ENCODE assay signal across 2 cellular contexts in genomic region chr12:62631531-62632520, GRCh38.
A peak's percentile ranks its signal among the peaks of the same experiment; 100 is the strongest.
TF ChIP-seq lines count a peak whose summit lies in the region.

No MANE protein-coding gene starts in this region.

TF ChIP-seq in H1, 55 proteins besides CTCF, POLR2A, EP300 and RAD21 (continued from another document):
- peak; percentile 61 for TF ChIP-seq SUZ12 (IDR thresholded peaks at IDR 0.05; ENCODE audit: low read length)
- TF ChIP-seq ASH2L (IDR thresholded peaks at IDR 0.05; ENCODE audit: low read length), result peak; percentile 77
- no peak for TF ChIP-seq CEBPB (IDR thresholded peaks at IDR 0.05; ENCODE audit: low read depth, low read length)
- no peak for TF ChIP-seq BRCA1 (IDR thresholded peaks at IDR 0.05; ENCODE audit: low read depth, low read length)
- no peak for TF ChIP-seq JUND (IDR thresholded peaks at IDR 0.05; ENCODE audit: low read length)
- no peak for TF ChIP-seq SP1 (IDR thresholded peaks at IDR 0.05; ENCODE audit: low read depth, low read length)
- TF ChIP-seq HDAC2 (IDR thresholded peaks at IDR 0.05; ENCODE audit: borderline replicate concordance in 1 of 2, low read depth in 2 of 2, low read length in 2 of 2), result 0 out of 4 replicates have a peak, but pooled peaks of 1 of the 2 experiments have one; percentile 67
- peak in 1 of 2 experiments; percentile 41; a peak in 1 of 4 replicates for TF ChIP-seq SIN3A (conservative IDR thresholded peaks at IDR 0.05 in 1 of 2, IDR thresholded peaks at IDR 0.05 in 1 of 2; ENCODE audit: low read depth in 1 of 2, low read length in 2 of 2)
- no peak for TF ChIP-seq TBP (IDR thresholded peaks at IDR 0.05; ENCODE audit: low read depth, low read length)
- TF ChIP-seq RNF2 (IDR thresholded peaks at IDR 0.05; ENCODE audit: borderline replicate concordance, low read depth, low read length, missing control alignments, poor library complexity, severe bottlenecking), result no peak
- no peak for TF ChIP-seq GTF2F1 (IDR thresholded peaks at IDR 0.05; ENCODE audit: borderline replicate concordance, low read depth, low read length)
- TF ChIP-seq TAF1 (IDR thresholded peaks at IDR 0.05; ENCODE audit: low read depth, low read length), result no peak
- TF ChIP-seq KDM4A (IDR thresholded peaks at IDR 0.05; ENCODE audit: low read depth, low read length, severe bottlenecking), result peak; percentile 82
TF ChIP-seq in H1: peak in this region for 7.

TF ChIP-seq in liver, 16 proteins besides CTCF, POLR2A, EP300 and RAD21 (continued from another document):
- TF ChIP-seq REST (IDR thresholded peaks at IDR 0.05), result no peak
- no peak for TF ChIP-seq MAX (IDR thresholded peaks at IDR 0.05)
- TF ChIP-seq HNF4A (conservative IDR thresholded peaks at IDR 0.05), result peak in 1 of 2 donors; percentile 36
- no peak for TF ChIP-seq TAF1 (conservative IDR thresholded peaks at IDR 0.05)
- TF ChIP-seq YY1 (IDR thresholded peaks at IDR 0.05), result peak; percentile 54
- TF ChIP-seq EGR1 (IDR thresholded peaks at IDR 0.05; ENCODE audit: low read depth in 2 of 2), result peak in 1 of 2 donors; percentile 59
- TF ChIP-seq SP1 (IDR thresholded peaks at IDR 0.05), result no peak
- TF ChIP-seq FOXA2 (IDR thresholded peaks at IDR 0.05), result no peak
TF ChIP-seq in liver: peak in this region for 3.
